ENCODE assay signal across 8 cellular contexts in genomic region chr6:131063764-131064272, GRCh38. TPM values are rescaled to one million over a fixed set of nuclear protein-coding genes. Genes with fewer than 3 reads are reported as not detected.
A peak's percentile ranks its signal among the peaks of the same experiment; 100 is the strongest.
DNase-seq lines count a peak whose midpoint lies in the region; ATAC-seq and TF ChIP-seq lines count a peak whose summit lies in the region.

No MANE protein-coding gene starts in this region.

- H3K4me3 Mint-ChIP-seq in T-cell = peak overlapping the region; percentile 82 to 84 (median 82)

- intact Hi-C loops in posterior vena cava (cut with DNase I) = no loop called here

- H3K4me3 ChIP-seq in hepatocyte = peak overlapping the region; percentile 11
- H3K4me3 ChIP-seq in stomach smooth muscle (ENCODE audit: low read length in 2 of 2) = peak overlapping the region; percentile 78 to 86

- H3K4me1 ChIP-seq in hepatocyte (ENCODE audit: insufficient read depth) (peaks cover 38% of the 10 kb centered on the region), stomach smooth muscle (ENCODE audit: control insufficient read depth, insufficient read depth, low read length) (peaks cover 11% of the 10 kb centered on the region)

- peak overlapping the region; percentile 91 for H3K4me2 ChIP-seq in hepatocyte

- peak in 1 of 34 experiments; percentile 7 for DNase-seq in T-cell
- no peak for DNase-seq in hepatocyte (ENCODE audit: low spot score)
- DNase-seq in NCI-H2171 treated with DMSO at 0.1 percent for 48 hours (lab: John Stamatoyannopoulos, UW) = no peak
- no peak for DNase-seq in NCI-H2171 (lab: John Stamatoyannopoulos, UW)
- DNase-seq in posterior vena cava (ENCODE audit: low spot score) = no peak

- no peaks in the 10 kb centered on the region for H3K9me2 ChIP-seq in hepatocyte (replicated peaks; ENCODE audit: insufficient read depth)

- H3K4me1 Mint-ChIP-seq in T-cell = peaks cover 21 to 28% (median 25%) of the 10 kb centered on the region in 3 donors

- H2AFZ ChIP-seq in hepatocyte = peak overlapping the region; percentile 39

- no peaks in the 10 kb centered on the region for H3K36me3 ChIP-seq in hepatocyte (replicated peaks; ENCODE audit: insufficient read depth, low read depth)
- H3K36me3 ChIP-seq in stomach smooth muscle (ENCODE audit: control insufficient read depth in 2 of 2, insufficient read depth in 2 of 2, low read length in 2 of 2) = no peaks in the 10 kb centered on the region

- H3K27me3 ChIP-seq in hepatocyte = no peaks in the 10 kb centered on the region
- H3K27me3 ChIP-seq in stomach smooth muscle (ENCODE audit: control insufficient read depth in 1 of 2, insufficient read depth in 2 of 2, low read length in 2 of 2) = no peaks in the 10 kb centered on the region

- H3K27ac Mint-ChIP-seq in T-cell = peak overlapping the region in 1 of 2 donors; percentile 24

- 30% methylated on average over 8 of the region's 8 CpGs for WGBS in hepatocyte (ENCODE audit: low lambda C conversion rate, missing lambda C conversion rate)

- H3K27ac ChIP-seq in C4-2B (peak overlapping the region; percentile 29), hepatocyte (peak overlapping the region; percentile 86), stomach smooth muscle (ENCODE audit: low read length) (peak overlapping the region; percentile 88)

- peaks cover 38% of the 10 kb centered on the region for H3K79me2 ChIP-seq in hepatocyte

- no peaks in the 10 kb centered on the region for H3K27me3 Mint-ChIP-seq in T-cell

- H3K36me3 Mint-ChIP-seq in T-cell = no peaks in the 10 kb centered on the region

- H3K9me3 ChIP-seq in hepatocyte (ENCODE audit: low read depth) (no peaks in the 10 kb centered on the region), stomach smooth muscle (ENCODE audit: control insufficient read depth in 2 of 2, low read length in 2 of 2) (no peaks in the 10 kb centered on the region)

- no peaks in the 10 kb centered on the region for H3K9me3 Mint-ChIP-seq in T-cell

- CTCF ChIA-PET in T-cell (lab: Charles Lee) = no interaction called here

- no peaks in the 10 kb centered on the region for H4K20me1 ChIP-seq in hepatocyte (ENCODE audit: insufficient read depth, poor library complexity, severe bottlenecking)

- TF ChIP-seq CTCF in C4-2B (conservative IDR thresholded peaks at IDR 0.05) = no peak
- no peak for TF ChIP-seq CTCF in hepatocyte (IDR thresholded peaks at IDR 0.05; ENCODE audit: poor library complexity)

- peak overlapping the region; percentile 78 for H3K9ac ChIP-seq in stomach smooth muscle (ENCODE audit: low read length in 2 of 2)

- ATAC-seq in GM21723 (IDR thresholded peaks at IDR 0.05; ENCODE audit: unreplicated experiment) = peak; percentile 9
- no peak for ATAC-seq in T-cell (replicated peaks in 1 of 4)

- POLR2A ChIA-PET in T-cell (lab: Charles Lee) = no interaction called here

RNA-seq across cellular contexts. Expression of gene EPB41L2, which starts 0.8 kb away (rescaled TPM):
- 10 to 100 TPM; 11.1 to 15.0 (median 13.6) TPM for total RNA-seq in T-cell
- 35.8 and 45.5 TPM in 2 replicates for total RNA-seq in hepatocyte
- polyA plus RNA-seq in hepatocyte = 21.6 and 27.4 TPM in 2 replicates
- 100 to 1,000 TPM; 143 to 193 TPM for total RNA-seq in posterior vena cava

Comparison
In these comparisons a context has a peak if more than half of its experiments do, and no peak if none do; other contexts are left out.
1. H3K27ac ChIP-seq: peak in every context shown above with its lines; median percentile 88 in stomach smooth muscle; 86 in hepatocyte; 29 in C4-2B.